4 cellular contexts compared by ENCODE assay signal in genomic region chr1:145111674-145112073, GRCh38. TPM values are rescaled to one million over a fixed set of nuclear protein-coding genes. Genes with fewer than 3 reads are reported as not detected.
"Had no signal": no experiment of that assay in that cellular context is flagged by ENCODE, and none has a peak within 500 bp of the region (broad histone marks: within the 10 kb centered on the region; RNA-seq: fewer than 3 reads in every experiment).

No MANE protein-coding gene starts in this region.

RNA-seq across cellular contexts. Expression of gene FAM72D, which starts 15.9 kb away (rescaled TPM):
- total RNA-seq: ascending aorta, body of pancreas, bronchial epithelial cell, cardiac septum had no signal
